Comparison of ENCODE assay signal across 26 cellular contexts in genomic region chr9:135664801-135665794, GRCh38. TPM values are rescaled to one million over a fixed set of nuclear protein-coding genes. Genes with fewer than 3 reads are reported as not detected.
DNase-seq lines count a peak whose midpoint lies in the region; TF ChIP-seq lines count a peak whose summit lies in the region.
"Had no signal": no experiment of that assay in that cellular context is flagged by ENCODE, and none has a peak within 500 bp of the region (broad histone marks: within the 10 kb centered on the region; RNA-seq: fewer than 3 reads in every experiment).

No MANE protein-coding gene starts in this region.

- H3K4me1 ChIP-seq in BLaER1 (peaks cover 7% of the 10 kb centered on the region; the same call in 1 of the 2 replicates), osteoblast (ENCODE audit: insufficient read depth, low read length) (no peaks in the 10 kb centered on the region)

- H3K79me2 ChIP-seq in osteoblast (ENCODE audit: insufficient read depth, low read length): no peaks in the 10 kb centered on the region

- no peak overlapping the region for H2AFZ ChIP-seq in osteoblast (ENCODE audit: low read length)

- H3K27me3 ChIP-seq in BLaER1 (no peaks in the 10 kb centered on the region), H7 (ENCODE audit: control insufficient read depth, insufficient read depth, low read length) (no peaks in the 10 kb centered on the region), osteoblast (ENCODE audit: insufficient read depth, low read length) (no peaks in the 10 kb centered on the region)

- H3K27ac ChIP-seq in BLaER1: no peak overlapping the region
- no peak overlapping the region for H3K27ac ChIP-seq in osteoblast (ENCODE audit: low read depth, low read length)
- H3K27ac ChIP-seq: KMS-11, SK-N-MC had no signal

- DNase-seq in H7: peak; percentile 43
- peak; percentile 5 for DNase-seq in iPS-NIHi11 (ENCODE audit: low spot score)
- DNase-seq in osteoblast (ENCODE audit: insufficient read length, low spot score, missing footprints): peak; percentile 78
- DNase-seq in GM19240 (ENCODE audit: insufficient read length, low spot score): no peak
- no peak for DNase-seq in DMS 273 (lab: John Stamatoyannopoulos, UW; ENCODE audit: unreplicated experiment)
- no peak for DNase-seq in UCSD-AML1 (lab: John Stamatoyannopoulos, UW; ENCODE audit: unreplicated experiment)
- DNase-seq: CD8-positive, alpha-beta memory T cell; DMS153; DND-41; MM.1S; NCI-H1048; NCI-H1417; NCI-H1694 treated with DMSO at 0.1 percent for 48 hours; NCI-H2081; NCI-H2227 treated with DMSO at 0.1 percent for 48 hours; NCI-H69; OCI-M1; SIG-M5; T-helper 2 cell had no signal

- H3K4me2 ChIP-seq in BLaER1: peak overlapping the region; percentile 34; the same call in 1 of the 2 replicates
- no peak overlapping the region for H3K4me2 ChIP-seq in osteoblast (ENCODE audit: insufficient read depth, low read length)
- H3K4me2 ChIP-seq: KMS-11 had no signal

- TF ChIP-seq CTCF in osteoblast (IDR thresholded peaks at IDR 0.05; ENCODE audit: extremely low read depth, low read depth, low read length): no peak

- H3K9me3 ChIP-seq in BLaER1 (peaks cover 7% of the 10 kb centered on the region; the same call in 1 of the 2 replicates), osteoblast (ENCODE audit: low read depth, low read length) (no peaks in the 10 kb centered on the region)

- H3K4me3 ChIP-seq in BLaER1: no peak overlapping the region
- no peak overlapping the region for H3K4me3 ChIP-seq in H7 (ENCODE audit: insufficient read depth, low read depth, low read length)
- no peak overlapping the region for H3K4me3 ChIP-seq in osteoblast (ENCODE audit: insufficient read depth, low read length)
- H3K4me3 ChIP-seq: SK-N-MC had no signal

- no peak overlapping the region for H3K9ac ChIP-seq in BLaER1
- H3K9ac ChIP-seq: KMS-11 had no signal

- H4K20me1 ChIP-seq in BLaER1 (no peaks in the 10 kb centered on the region), osteoblast (ENCODE audit: insufficient read depth, low read length) (no peaks in the 10 kb centered on the region)

- H3K36me3 ChIP-seq in BLaER1 (no peaks in the 10 kb centered on the region), H7 (replicated peaks; ENCODE audit: control insufficient read depth, insufficient read depth, low read length) (no peaks in the 10 kb centered on the region), osteoblast (ENCODE audit: insufficient read depth, low read length) (no peaks in the 10 kb centered on the region)

RNA-seq across cellular contexts. Expression of gene LCN9, which starts 2.0 kb away (rescaled TPM):
- total RNA-seq in H7 (2014; rRNA removed; shearing (Covaris generic)): 0.44 TPM in 1 of 2 replicates, not detected in the other
- total RNA-seq in osteoblast: not detected in 2 replicates
- total RNA-seq: A673; B cell; CD8-positive, alpha-beta memory T cell; H4; NCI-H460 had no signal

RNA-seq across cellular contexts. Expression of gene GLT6D1, which starts 25.8 kb away (rescaled TPM):
- not detected in 2 replicates for total RNA-seq in H7 (2014; rRNA removed; shearing (Covaris generic))
- not detected in 2 replicates for total RNA-seq in osteoblast
- total RNA-seq: A673; B cell; CD8-positive, alpha-beta memory T cell; H4; NCI-H460 had no signal

RNA-seq across cellular contexts. Expression of gene SOHLH1, which starts 34.2 kb away (rescaled TPM):
- not detected in 2 replicates for total RNA-seq in H7 (2014; rRNA removed; shearing (Covaris generic))
- not detected in 2 replicates for total RNA-seq in osteoblast
- total RNA-seq: A673; B cell; CD8-positive, alpha-beta memory T cell; H4; NCI-H460 had no signal

RNA-seq across cellular contexts. Expression of gene KCNT1, which starts 36.9 kb away (rescaled TPM):
- 0.10 TPM in 1 of 2 replicates, not detected in the other for total RNA-seq in H7 (2014; rRNA removed; shearing (Covaris generic))
- not detected in 2 replicates for total RNA-seq in osteoblast
- total RNA-seq: A673; B cell; CD8-positive, alpha-beta memory T cell; H4; NCI-H460 had no signal

Comparison
In these comparisons a context has a peak if more than half of its experiments do, and no peak if none do; other contexts are left out.
1. DNase-seq: peak in H7 (single experiment), iPS-NIHi11 (single experiment) and osteoblast (single experiment); none in GM19240 (single experiment), DMS 273 (single experiment) and UCSD-AML1 (single experiment).